29 cellular contexts compared by ENCODE assay signal in genomic region chrX:19204623-19205022, GRCh38.
"Had no signal": no experiment of that assay in that cellular context is flagged by ENCODE, and none has a peak within 500 bp of the region (broad histone marks: within the 10 kb centered on the region; RNA-seq: fewer than 3 reads in every experiment).

No MANE protein-coding gene starts in this region.

- H3K4me1 Mint-ChIP-seq: mesothelial cell of epicardium; naive B cell; nephron progenitor cell; neural progenitor cell; stimulated activated effector memory CD8-positive, alpha-beta T cell treated with anti-CD3 and anti-CD28 coated beads, Interleukin-12 subunit alpha, Interleukin-12 subunit beta, amount 100 ng/mL, for 72 hours had no signal

- H3K9me3 Mint-ChIP-seq: immature natural killer cell; natural killer cell; stimulated activated naive CD8-positive, alpha-beta T cell treated with anti-CD3 and anti-CD28 coated beads, Interleukin-15, Interleukin-2, amounts not matched to agents 100 ng/mL and 50 ng/mL, for 24 hours had no signal

- H3K27ac Mint-ChIP-seq: immature natural killer cell; mesothelial cell of epicardium; naive B cell; natural killer cell; nephron progenitor cell; neural progenitor cell; progenitor cell of endocrine pancreas; stimulated activated effector memory CD8-positive, alpha-beta T cell treated with anti-CD3 and anti-CD28 coated beads, Interleukin-12 subunit alpha, Interleukin-12 subunit beta, amount 100 ng/mL, for 72 hours; stimulated activated naive CD8-positive, alpha-beta T cell treated with anti-CD3 and anti-CD28 coated beads, Interleukin-15, Interleukin-2, amounts not matched to agents 100 ng/mL and 50 ng/mL, for 24 hours had no signal

- H2AFZ ChIP-seq: neural progenitor cell, parathyroid adenoma had no signal

- H3K27ac ChIP-seq: left ventricle myocardium inferior, neural progenitor cell, neutrophil, parathyroid adenoma, right atrium auricular region, right lobe of liver, spleen, transverse colon, upper lobe of left lung, vagina had no signal

- H3K9me3 ChIP-seq: left ventricle myocardium inferior, neutrophil, right atrium auricular region, right lobe of liver, spleen, transverse colon, upper lobe of left lung, vagina had no signal

- H3K27me3 Mint-ChIP-seq: stimulated activated naive CD8-positive, alpha-beta T cell treated with anti-CD3 and anti-CD28 coated beads, Interleukin-15, Interleukin-2, amounts not matched to agents 100 ng/mL and 50 ng/mL, for 24 hours had no signal

- DNase-seq: hypothalamus; immature natural killer cell; kidney; left colon; left ventricle myocardium inferior; mesendoderm; naive B cell; natural killer cell; nephron progenitor cell; occipital lobe; right lobe of liver; small intestine; spleen; stimulated activated CD4-positive, alpha-beta T cell treated with anti-CD3 and anti-CD28 coated beads, Interleukin-4, amount 100 ng/mL, for 24 hours; stimulated activated naive CD4-positive, alpha-beta T cell; substantia nigra; transverse colon; upper lobe of left lung had no signal

- H3K4me3 Mint-ChIP-seq: immature natural killer cell; mesothelial cell of epicardium; naive B cell; natural killer cell; nephron progenitor cell; neural progenitor cell; stimulated activated effector memory CD8-positive, alpha-beta T cell treated with anti-CD3 and anti-CD28 coated beads, Interleukin-12 subunit alpha, Interleukin-12 subunit beta, amount 100 ng/mL, for 72 hours; stimulated activated naive CD8-positive, alpha-beta T cell treated with anti-CD3 and anti-CD28 coated beads, Interleukin-15, Interleukin-2, amounts not matched to agents 100 ng/mL and 50 ng/mL, for 24 hours had no signal

- FAIRE-seq: islet of Langerhans, kidney, small intestine had no signal

- H3K27me3 ChIP-seq: neural progenitor cell, neutrophil, right atrium auricular region, spleen, transverse colon, upper lobe of left lung, vagina had no signal

- H3K36me3 ChIP-seq: left ventricle myocardium inferior, neural progenitor cell, neutrophil, right atrium auricular region, right lobe of liver, spleen, transverse colon, upper lobe of left lung, vagina had no signal

- H3K79me2 ChIP-seq: parathyroid adenoma had no signal

- H3K4me3 ChIP-seq: left ventricle myocardium inferior, lung, neural progenitor cell, right atrium auricular region, right lobe of liver, spleen, transverse colon, upper lobe of left lung, vagina had no signal

- H3K4me1 ChIP-seq: left ventricle myocardium inferior, neural progenitor cell, parathyroid adenoma, right atrium auricular region, right lobe of liver, spleen, transverse colon, upper lobe of left lung, vagina had no signal

- H3K9ac ChIP-seq: neural progenitor cell, parathyroid adenoma had no signal

- H3K36me3 Mint-ChIP-seq: immature natural killer cell; mesothelial cell of epicardium; naive B cell; natural killer cell; neural progenitor cell; stimulated activated effector memory CD8-positive, alpha-beta T cell treated with anti-CD3 and anti-CD28 coated beads, Interleukin-12 subunit alpha, Interleukin-12 subunit beta, amount 100 ng/mL, for 72 hours had no signal

- H3K4me2 ChIP-seq: neural progenitor cell had no signal
